9 cellular contexts compared by ENCODE assay signal in the genomic region with DNA sequence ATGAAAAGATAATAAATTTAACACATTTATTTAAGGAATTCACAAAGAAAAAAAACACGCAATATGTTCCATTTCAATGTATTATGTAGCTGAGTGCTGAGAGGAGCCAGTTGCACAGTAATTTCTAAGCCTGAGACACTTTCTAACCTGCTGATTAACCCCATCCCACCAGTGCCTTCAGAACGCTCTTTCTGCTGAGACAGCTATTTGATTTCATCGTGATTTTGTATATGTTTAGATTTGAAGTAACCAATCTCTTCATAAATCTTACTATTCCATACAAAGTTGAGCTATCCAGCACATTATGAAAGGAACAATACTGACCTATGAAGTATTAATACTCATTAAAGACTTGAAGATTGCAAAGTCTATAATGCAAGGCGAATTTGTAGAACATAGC.
"Had no signal": no experiment of that assay in that cellular context is flagged by ENCODE, and none has a peak within 500 bp of the region (broad histone marks: within the 10 kb centered on the region; RNA-seq: fewer than 3 reads in every experiment).

No MANE protein-coding gene starts in this region.

- DNase-seq: H9, HCEC 1CT, Kasumi-1, KG1 had no signal

- H3K27ac Mint-ChIP-seq: GM23338, H9 had no signal

- FAIRE-seq: H1, H54, HTR-8/SVneo, K562 had no signal

- H3K4me1 Mint-ChIP-seq: GM23338, H9 had no signal

- H3K9me3 Mint-ChIP-seq: GM23338, H9 had no signal

- H3K4me3 Mint-ChIP-seq: GM23338, H9 had no signal

- H3K4me3 ChIP-seq: GM23338, K562 had no signal

- H3K4me2 ChIP-seq: GM23338 had no signal

- ATAC-seq: GM23338, K562 had no signal
